Comparison of ENCODE assay signal across 9 cellular contexts in genomic region chr4:171993247-171993646, GRCh38.
"Had no signal": no experiment of that assay in that cellular context is flagged by ENCODE, and none has a peak within 500 bp of the region (broad histone marks: within the 10 kb centered on the region; RNA-seq: fewer than 3 reads in every experiment).

No MANE protein-coding gene starts in this region.

- H3K4me3 ChIP-seq: HAP-1, K562 had no signal

- DNase-seq: GOT3, H7, HFFc6, IMR-90, KG1 had no signal

- H3K27ac ChIP-seq: HL-60 had no signal

- H3K9me3 ChIP-seq: HAP-1 had no signal

- ATAC-seq: HCT116, K562 had no signal

- H3K36me3 ChIP-seq: HAP-1 had no signal
